ENCODE assay signal across 10 cellular contexts in the genomic region with DNA sequence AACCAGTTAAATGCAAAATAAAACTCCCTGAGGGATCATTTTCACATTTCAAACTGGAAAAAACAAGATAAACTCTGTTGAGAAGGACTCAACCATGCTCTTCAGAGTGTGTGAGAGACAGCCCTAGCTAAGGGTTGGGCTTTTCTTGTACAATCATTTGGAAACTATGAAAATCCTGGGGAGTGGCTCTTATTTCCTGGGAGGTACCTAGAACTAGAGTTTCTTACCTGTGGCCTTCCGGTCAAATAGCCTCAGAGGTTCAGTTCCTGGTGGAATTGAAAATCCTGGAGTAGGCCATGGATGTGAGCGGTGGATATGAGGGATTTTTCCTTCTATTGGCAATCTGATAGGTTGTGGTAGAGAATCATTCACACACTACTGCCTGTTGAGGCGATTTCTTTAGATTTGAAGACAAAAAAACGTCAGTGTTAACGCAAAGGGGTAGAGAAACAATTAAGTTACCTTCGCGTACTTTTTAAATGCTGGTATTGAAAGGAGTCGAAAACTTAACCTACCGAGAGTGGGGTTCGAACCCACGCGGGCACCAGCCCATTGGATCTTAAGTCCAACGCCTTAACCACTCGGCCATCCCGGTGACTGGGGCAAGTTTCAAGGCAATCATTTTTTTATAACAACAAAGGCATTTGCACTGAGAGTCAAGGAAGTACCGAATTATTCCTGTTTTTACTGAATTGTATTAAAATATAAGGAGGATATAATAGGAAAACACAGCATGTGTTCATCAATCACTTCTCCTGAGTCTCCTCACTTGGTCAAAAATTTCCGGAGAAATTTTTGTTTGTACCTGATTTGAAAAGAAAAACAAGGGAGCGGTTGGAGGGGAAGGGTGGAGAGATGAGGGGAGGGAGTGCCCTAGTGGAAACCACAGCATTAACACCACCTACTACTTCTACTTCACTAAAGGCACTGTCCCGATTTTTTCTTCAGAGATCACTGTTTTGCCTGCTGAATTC.
DNase-seq lines count a peak whose midpoint lies in the region; ATAC-seq, FAIRE-seq and TF ChIP-seq lines count a peak whose summit lies in the region.
"Had no signal": no experiment of that assay in that cellular context is flagged by ENCODE, and none has a peak within 500 bp of the region (broad histone marks: within the 10 kb centered on the region; RNA-seq: fewer than 3 reads in every experiment).

No MANE protein-coding gene starts in this region.

- H3K36me3 Mint-ChIP-seq in activated T-cell treated with anti-CD3 and anti-CD28 coated beads, Interleukin-2, amount 50 U/mL, for 72 hours (ENCODE audit: insufficient read depth in 2 of 2), result no peaks in the 10 kb centered on the region
- no peaks in the 10 kb centered on the region for H3K36me3 Mint-ChIP-seq in natural killer cell

- H3K4me3 Mint-ChIP-seq in activated T-cell treated with anti-CD3 and anti-CD28 coated beads, Interleukin-2, amount 50 U/mL, for 72 hours, result peak overlapping the region; percentile 29 to 54
- H3K4me3 Mint-ChIP-seq in natural killer cell, result no peak overlapping the region

- H3K4me1 Mint-ChIP-seq in activated T-cell treated with anti-CD3 and anti-CD28 coated beads, Interleukin-2, amount 50 U/mL, for 72 hours (ENCODE audit: low read depth), result peaks cover 23% of the 10 kb centered on the region
- H3K4me1 Mint-ChIP-seq in natural killer cell, result no peaks in the 10 kb centered on the region

- no peak for ATAC-seq in activated T-cell treated with anti-CD3 and anti-CD28 coated beads, Interleukin-2, amount 50 U/mL, for 72 hours (replicated peaks in 1 of 2)
- ATAC-seq in GM21825 (IDR thresholded peaks at IDR 0.05; ENCODE audit: unreplicated experiment) (no peak), natural killer cell (no peak), HG03460 (IDR thresholded peaks at IDR 0.05; ENCODE audit: unreplicated experiment) (no peak)

- peak; percentile 41 for FAIRE-seq in H54 (lab: Jason Lieb, UNC)

- TF ChIP-seq POLR2A in H54 (IDR thresholded peaks at IDR 0.05; ENCODE audit: low read depth, low read length), result no peak

- no peak for TF ChIP-seq CTCF in natural killer cell (IDR thresholded peaks at IDR 0.05)

- intact Hi-C loops in natural killer cell (cut with micrococcal nuclease), result no loop called here

- peak overlapping the region; percentile 71 for H3K4me3 ChIP-seq in iPS-11a (ENCODE audit: low read depth, low read length)
- H3K4me3 ChIP-seq: coronary artery, SJCRH30 had no signal

- no peaks in the 10 kb centered on the region for H3K9me3 Mint-ChIP-seq in activated T-cell treated with anti-CD3 and anti-CD28 coated beads, Interleukin-2, amount 50 U/mL, for 72 hours
- no peaks in the 10 kb centered on the region for H3K9me3 Mint-ChIP-seq in natural killer cell

- H3K27me3 Mint-ChIP-seq in activated T-cell treated with anti-CD3 and anti-CD28 coated beads, Interleukin-2, amount 50 U/mL, for 72 hours (ENCODE audit: low read depth), result peaks cover 47% of the 10 kb centered on the region
- peaks cover 21 to 35% of the 10 kb centered on the region in 2 donors for H3K27me3 Mint-ChIP-seq in natural killer cell (ENCODE audit: low read depth in 2 of 2)

- no peak overlapping the region for H3K27ac Mint-ChIP-seq in activated T-cell treated with anti-CD3 and anti-CD28 coated beads, Interleukin-2, amount 50 U/mL, for 72 hours
- no peak overlapping the region for H3K27ac Mint-ChIP-seq in natural killer cell

- DNase-seq in DMS 273 (lab: John Stamatoyannopoulos, UW; ENCODE audit: unreplicated experiment) (peak; percentile 91), H54 (ENCODE audit: insufficient read length, low spot score) (peak; percentile 19), natural killer cell (no peak), mesenteric fat pad (ENCODE audit: low spot score) (no peak)
- DNase-seq in activated T-cell treated with anti-CD3 and anti-CD28 coated beads, Interleukin-2, amount 50 U/mL, for 72 hours, result peak in 1 of 2 donors; percentile 19
- DNase-seq: SJCRH30 had no signal

Comparison
In these comparisons a context has a peak if more than half of its experiments do, and no peak if none do; other contexts are left out.
1. DNase-seq: peak in DMS 273 (single experiment) and H54 (single experiment); none in natural killer cell (single experiment) and mesenteric fat pad (single experiment).